ENCODE assay signal across 24 cellular contexts in the genomic region with DNA sequence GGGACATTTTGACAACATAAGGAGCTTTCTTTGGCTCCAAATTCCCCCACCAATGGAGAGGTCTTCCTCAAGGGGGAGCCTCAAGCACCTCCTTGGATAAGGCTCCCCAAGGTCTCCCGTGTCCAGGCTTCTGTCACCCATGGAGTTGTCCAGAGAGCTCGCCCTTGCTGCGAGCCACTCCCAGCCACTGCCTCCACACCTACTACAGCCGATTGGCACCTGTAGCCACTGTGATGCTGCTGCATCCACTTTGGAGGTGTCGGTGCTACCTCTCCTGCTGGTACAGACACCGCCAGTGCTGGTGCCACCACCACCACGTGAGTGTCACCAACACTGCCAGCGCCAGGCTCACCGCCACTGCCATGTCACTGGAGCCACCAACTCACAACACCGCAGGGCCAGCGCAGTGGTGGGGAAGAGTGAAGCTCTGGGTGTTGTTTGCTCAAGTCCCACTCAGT. TPM values are rescaled to one million over a fixed set of nuclear protein-coding genes. Genes with fewer than 3 reads are reported as not detected.
A peak's percentile ranks its signal among the peaks of the same experiment; 100 is the strongest.
DNase-seq lines count a peak whose midpoint lies in the region; ATAC-seq and TF ChIP-seq lines count a peak whose summit lies in the region.
"Had no signal": no experiment of that assay in that cellular context is flagged by ENCODE, and none has a peak within 500 bp of the region (broad histone marks: within the 10 kb centered on the region; RNA-seq: fewer than 3 reads in every experiment).

No MANE protein-coding gene starts in this region.

- H3K27ac Mint-ChIP-seq in endodermal cell (no peak overlapping the region), neural progenitor cell (no peak overlapping the region)
- H3K27ac Mint-ChIP-seq in effector memory CD8-positive, alpha-beta T cell, result no peak overlapping the region
- H3K27ac Mint-ChIP-seq: activated CD4-positive, alpha-beta T cell treated with anti-CD3 and anti-CD28 coated beads, Interleukin-2, amount 10 ng/mL, durations not matched to agents 7 days and 5 days; activated naive CD8-positive, alpha-beta T cell treated with anti-CD3 and anti-CD28 coated beads, Interleukin-2, amount 10 ng/mL, durations not matched to agents 7 days and 5 days; activated T-helper 2 cell treated with anti-CD3 and anti-CD28 coated beads, Interferon-gamma antibody, Interleukin-2, Interleukin-4, amounts not matched to agents 10 μg/mL and 5 μg/mL and 100 μg/mL, durations not matched to agents 14 hours and 24 hours and 36 hours; CD4-positive, alpha-beta T cell; nephron progenitor cell; T-helper 1 cell treated with Interleukin-12 subunit alpha and Interleukin-12 subunit beta and Interleukin-4 antibody, amounts not matched to agents 30 μg/mL and 1 μg/mL, for 36 hours had no signal

- DNase-seq in BJ (ENCODE audit: low read depth) (no peak), endodermal cell (peak; percentile 57), neural progenitor cell (ENCODE audit: low spot score) (no peak), activated gamma-delta T cell (lab: John Stamatoyannopoulos, UW) (no peak), MV-4-11 (lab: John Stamatoyannopoulos, UW) (no peak)
- DNase-seq in effector memory CD8-positive, alpha-beta T cell, result no peak
- DNase-seq: activated CD4-positive, alpha-beta T cell treated with anti-CD3 and anti-CD28 coated beads, Interleukin-2, amount 10 ng/mL, durations not matched to agents 7 days and 5 days; activated CD8-positive, alpha-beta memory T cell treated with anti-CD3 and anti-CD28 coated beads, Interleukin-2, amount 50 U/mL, for 48 hours; activated naive CD8-positive, alpha-beta T cell treated with anti-CD3 and anti-CD28 coated beads, Interleukin-2, amount 10 ng/mL, durations not matched to agents 7 days and 5 days; body of pancreas; CD4-positive, alpha-beta T cell; colonic mucosa; DMS153; left ventricle myocardium inferior; NCI-H2107; nephron progenitor cell; Peyer's patch; uterus had no signal

- H3K79me2 ChIP-seq in OCI-LY3 (ENCODE audit: low read length), result no peaks in the 10 kb centered on the region
- H3K79me2 ChIP-seq in neural progenitor cell (ENCODE audit: low read depth), result no peaks in the 10 kb centered on the region

- H3K9me3 ChIP-seq in OCI-LY3 (ENCODE audit: insufficient read depth, low read length), result no peaks in the 10 kb centered on the region
- H3K9me3 ChIP-seq in endodermal cell (ENCODE audit: control insufficient read depth, low read length), result no peaks in the 10 kb centered on the region
- H3K9me3 ChIP-seq in neural progenitor cell (ENCODE audit: low read depth), result no peaks in the 10 kb centered on the region
- H3K9me3 ChIP-seq: body of pancreas, colonic mucosa, left ventricle myocardium inferior, Peyer's patch, prostate gland, SJCRH30, uterus had no signal

- CTCF ChIA-PET in BJ (lab: Yijun Ruan, JAX), result interaction anchor here (1.0 to 1.4 kb wide), 4 partner anchors 39 to 342 kb away, joined by 3 to 7 read pairs (median 4); no protein-coding TSS in a partner anchor

- H3K4me3 ChIP-seq in BJ (ENCODE audit: low read depth, low read length), result no peak overlapping the region
- no peak overlapping the region for H3K4me3 ChIP-seq in OCI-LY3 (ENCODE audit: low read length)
- H3K4me3 ChIP-seq in endodermal cell (ENCODE audit: low read length), result no peak overlapping the region
- no peak overlapping the region for H3K4me3 ChIP-seq in neural progenitor cell
- H3K4me3 ChIP-seq: body of pancreas, colonic mucosa, left ventricle myocardium inferior, Peyer's patch, prostate gland, SJCRH30, uterus had no signal

- H3K4me2 ChIP-seq in OCI-LY3 (ENCODE audit: low read length) (no peak overlapping the region), neural progenitor cell (no peak overlapping the region)

- 90 to 93% methylated on average over 9 to 11 of the region's 11 CpGs for WGBS in endodermal cell (ENCODE audit: insufficient coverage in 1 of 2, insufficient read length in 1 of 2), 2 experiments

- POLR2A ChIA-PET in BJ (lab: Charles Lee), result no interaction called here

- H3K27me3 ChIP-seq in BJ (ENCODE audit: control insufficient read depth, insufficient read depth, low read length), result no peaks in the 10 kb centered on the region
- no peaks in the 10 kb centered on the region for H3K27me3 ChIP-seq in OCI-LY3 (ENCODE audit: low read depth, low read length)
- no peaks in the 10 kb centered on the region for H3K27me3 ChIP-seq in endodermal cell (ENCODE audit: control insufficient read depth, insufficient read depth, low read length, poor library complexity, severe bottlenecking)
- H3K27me3 ChIP-seq in neural progenitor cell, result no peaks in the 10 kb centered on the region
- H3K27me3 ChIP-seq: body of pancreas, colonic mucosa, Peyer's patch, SJCRH30, uterus had no signal

- peaks cover 20% of the 10 kb centered on the region for H3K36me3 Mint-ChIP-seq in endodermal cell (ENCODE audit: low read depth)
- H3K36me3 Mint-ChIP-seq in neural progenitor cell, result peaks cover 3% of the 10 kb centered on the region
- H3K36me3 Mint-ChIP-seq in effector memory CD8-positive, alpha-beta T cell (ENCODE audit: insufficient read depth), result no peaks in the 10 kb centered on the region
- H3K36me3 Mint-ChIP-seq: activated naive CD8-positive, alpha-beta T cell treated with anti-CD3 and anti-CD28 coated beads, Interleukin-2, amount 10 ng/mL, durations not matched to agents 7 days and 5 days had no signal

- H3K36me3 ChIP-seq in BJ (ENCODE audit: control insufficient read depth, insufficient read depth, low read length) (no peaks in the 10 kb centered on the region), OCI-LY3 (replicated peaks; ENCODE audit: low read depth, low read length) (no peaks in the 10 kb centered on the region), endodermal cell (ENCODE audit: control insufficient read depth, insufficient read depth, low read length) (no peaks in the 10 kb centered on the region), neural progenitor cell (no peaks in the 10 kb centered on the region)
- H3K36me3 ChIP-seq: colonic mucosa, left ventricle myocardium inferior, Peyer's patch, prostate gland, SJCRH30, uterus had no signal

- no peaks in the 10 kb centered on the region for H3F3A ChIP-seq in neural progenitor cell (ENCODE audit: low read depth)

- 0 out of 2 replicates have a peak, but pooled peaks have one; percentile 20 for TF ChIP-seq CTCF in BJ (IDR thresholded peaks at IDR 0.05; ENCODE audit: insufficient read depth, low read depth, low read length)
- TF ChIP-seq CTCF in OCI-LY3 (IDR thresholded peaks at IDR 0.05; ENCODE audit: low read depth, low read length), result 0 out of 2 replicates have a peak, but pooled peaks have one; percentile 4
- TF ChIP-seq CTCF in endodermal cell (conservative IDR thresholded peaks at IDR 0.05), result peak; percentile 60
- TF ChIP-seq CTCF in neural progenitor cell (IDR thresholded peaks at IDR 0.05), result peak; percentile 34

- H2AFZ ChIP-seq in OCI-LY3 (ENCODE audit: low read depth, low read length), result no peak overlapping the region
- no peak overlapping the region for H2AFZ ChIP-seq in neural progenitor cell (replicated peaks)

- H3K4me1 Mint-ChIP-seq in endodermal cell (peaks cover 12% of the 10 kb centered on the region), neural progenitor cell (peaks cover 13% of the 10 kb centered on the region)
- H3K4me1 Mint-ChIP-seq in effector memory CD8-positive, alpha-beta T cell (ENCODE audit: low read depth in 2 of 2), result no peaks in the 10 kb centered on the region
- H3K4me1 Mint-ChIP-seq: activated CD4-positive, alpha-beta T cell treated with anti-CD3 and anti-CD28 coated beads, Interleukin-2, amount 10 ng/mL, durations not matched to agents 7 days and 5 days; activated naive CD8-positive, alpha-beta T cell treated with anti-CD3 and anti-CD28 coated beads, Interleukin-2, amount 10 ng/mL, durations not matched to agents 7 days and 5 days; nephron progenitor cell had no signal

- H4K20me1 ChIP-seq in OCI-LY3 (ENCODE audit: insufficient read depth, low read length) (no peaks in the 10 kb centered on the region), neural progenitor cell (ENCODE audit: low read depth) (no peaks in the 10 kb centered on the region)

- H3K27me3 Mint-ChIP-seq in endodermal cell (ENCODE audit: insufficient read depth) (no peaks in the 10 kb centered on the region), neural progenitor cell (ENCODE audit: insufficient read depth, low read depth) (peaks cover 2% of the 10 kb centered on the region)
- H3K27me3 Mint-ChIP-seq in effector memory CD8-positive, alpha-beta T cell, result peaks cover 5 to 13% of the 10 kb centered on the region in 2 donors
- H3K27me3 Mint-ChIP-seq: activated naive CD8-positive, alpha-beta T cell treated with anti-CD3 and anti-CD28 coated beads, Interleukin-2, amount 10 ng/mL, durations not matched to agents 7 days and 5 days had no signal

- no peaks in the 10 kb centered on the region for H3K4me1 ChIP-seq in OCI-LY3 (ENCODE audit: low read length)
- H3K4me1 ChIP-seq in endodermal cell (ENCODE audit: control insufficient read depth, insufficient read depth, low read length), result no peaks in the 10 kb centered on the region
- peaks cover 17% of the 10 kb centered on the region for H3K4me1 ChIP-seq in neural progenitor cell
- H3K4me1 ChIP-seq: body of pancreas, colonic mucosa, Peyer's patch, prostate gland, SJCRH30, uterus had no signal

- no peaks in the 10 kb centered on the region for H3K9me3 Mint-ChIP-seq in endodermal cell
- no peaks in the 10 kb centered on the region for H3K9me3 Mint-ChIP-seq in neural progenitor cell
- H3K9me3 Mint-ChIP-seq in effector memory CD8-positive, alpha-beta T cell, result peaks cover 0 to 2% of the 10 kb centered on the region in 2 donors
- H3K9me3 Mint-ChIP-seq: activated CD4-positive, alpha-beta T cell treated with anti-CD3 and anti-CD28 coated beads, Interleukin-2, amount 10 ng/mL, durations not matched to agents 7 days and 5 days; activated naive CD8-positive, alpha-beta T cell treated with anti-CD3 and anti-CD28 coated beads, Interleukin-2, amount 10 ng/mL, durations not matched to agents 7 days and 5 days; activated T-helper 2 cell treated with anti-CD3 and anti-CD28 coated beads, Interferon-gamma antibody, Interleukin-2, Interleukin-4, amounts not matched to agents 10 μg/mL and 5 μg/mL and 100 μg/mL, durations not matched to agents 14 hours and 24 hours and 36 hours; CD4-positive, alpha-beta T cell; nephron progenitor cell had no signal

- no peak overlapping the region for H3K27ac ChIP-seq in OCI-LY3 (ENCODE audit: low read length)
- H3K27ac ChIP-seq in endodermal cell (ENCODE audit: low read depth, low read length), result no peak overlapping the region
- no peak overlapping the region for H3K27ac ChIP-seq in neural progenitor cell
- H3K27ac ChIP-seq: body of pancreas, colonic mucosa, left ventricle myocardium inferior, Peyer's patch, prostate gland, SJCRH30, uterus had no signal

- H3K9ac ChIP-seq in OCI-LY3 (ENCODE audit: low read length) (no peak overlapping the region), endodermal cell (ENCODE audit: extremely low read depth, low read length, poor library complexity, severe bottlenecking) (no peak overlapping the region), neural progenitor cell (no peak overlapping the region)

- no peak for ATAC-seq in effector memory CD8-positive, alpha-beta T cell (replicated peaks)
- no peak for ATAC-seq in HG03354 (IDR thresholded peaks at IDR 0.05; ENCODE audit: poor library complexity, severe bottlenecking, unreplicated experiment)
- ATAC-seq: body of pancreas had no signal

- no peak overlapping the region for H3K4me3 Mint-ChIP-seq in endodermal cell
- H3K4me3 Mint-ChIP-seq in neural progenitor cell, result no peak overlapping the region
- no peak overlapping the region for H3K4me3 Mint-ChIP-seq in effector memory CD8-positive, alpha-beta T cell
- H3K4me3 Mint-ChIP-seq: activated CD4-positive, alpha-beta T cell treated with anti-CD3 and anti-CD28 coated beads, Interleukin-2, amount 10 ng/mL, durations not matched to agents 7 days and 5 days; activated naive CD8-positive, alpha-beta T cell treated with anti-CD3 and anti-CD28 coated beads, Interleukin-2, amount 10 ng/mL, durations not matched to agents 7 days and 5 days; CD4-positive, alpha-beta T cell; nephron progenitor cell; T-helper 1 cell treated with Interleukin-12 subunit alpha and Interleukin-12 subunit beta and Interleukin-4 antibody, amounts not matched to agents 30 μg/mL and 1 μg/mL, for 36 hours had no signal

RNA-seq across cellular contexts. Expression of a gene that starts 22.1 kb away (rescaled TPM):
- polyA plus RNA-seq in BJ (2011; rRNA removed), result 0.28 and 0.29 TPM in 2 replicates
- 0.36 and 0.38 TPM in 2 replicates for polyA minus RNA-seq in BJ (2011; rRNA and poly(A)+ RNA removed)
- 1 to 10 TPM; 1.1 to 2.2 TPM for total RNA-seq in endodermal cell
- 0.53 TPM for polyA plus RNA-seq in endodermal cell (2013, experiment 1 of 2)
- 1.7 TPM for polyA plus RNA-seq in endodermal cell (2013, experiment 2 of 2)
- total RNA-seq in neural progenitor cell (ENCODE audit: low replicate concordance), result 0.84 and 10.0 TPM in 2 replicates
- total RNA-seq: activated CD4-positive, alpha-beta T cell treated with anti-CD3 and anti-CD28 coated beads, Interleukin-2, amount 10 ng/mL, durations not matched to agents 7 days and 5 days; activated naive CD8-positive, alpha-beta T cell treated with anti-CD3 and anti-CD28 coated beads, Interleukin-2, amount 10 ng/mL, durations not matched to agents 7 days and 5 days; activated T-helper 2 cell treated with anti-CD3 and anti-CD28 coated beads, Interferon-gamma antibody, Interleukin-2, Interleukin-4, amounts not matched to agents 10 μg/mL and 5 μg/mL and 100 μg/mL, durations not matched to agents 14 hours and 24 hours and 36 hours; CD4-positive, alpha-beta T cell; colonic mucosa; left ventricle myocardium inferior; Peyer's patch had no signal

Comparison
In these comparisons a context has a peak if more than half of its experiments do, and no peak if none do; other contexts are left out.
1. CTCF ChIP-seq: peak in every context shown above with its lines; median percentile 60 in endodermal cell; 34 in neural progenitor cell; 20 in BJ; 4 in OCI-LY3.